ENCODE assay signal across 8 cellular contexts in the genomic region with DNA sequence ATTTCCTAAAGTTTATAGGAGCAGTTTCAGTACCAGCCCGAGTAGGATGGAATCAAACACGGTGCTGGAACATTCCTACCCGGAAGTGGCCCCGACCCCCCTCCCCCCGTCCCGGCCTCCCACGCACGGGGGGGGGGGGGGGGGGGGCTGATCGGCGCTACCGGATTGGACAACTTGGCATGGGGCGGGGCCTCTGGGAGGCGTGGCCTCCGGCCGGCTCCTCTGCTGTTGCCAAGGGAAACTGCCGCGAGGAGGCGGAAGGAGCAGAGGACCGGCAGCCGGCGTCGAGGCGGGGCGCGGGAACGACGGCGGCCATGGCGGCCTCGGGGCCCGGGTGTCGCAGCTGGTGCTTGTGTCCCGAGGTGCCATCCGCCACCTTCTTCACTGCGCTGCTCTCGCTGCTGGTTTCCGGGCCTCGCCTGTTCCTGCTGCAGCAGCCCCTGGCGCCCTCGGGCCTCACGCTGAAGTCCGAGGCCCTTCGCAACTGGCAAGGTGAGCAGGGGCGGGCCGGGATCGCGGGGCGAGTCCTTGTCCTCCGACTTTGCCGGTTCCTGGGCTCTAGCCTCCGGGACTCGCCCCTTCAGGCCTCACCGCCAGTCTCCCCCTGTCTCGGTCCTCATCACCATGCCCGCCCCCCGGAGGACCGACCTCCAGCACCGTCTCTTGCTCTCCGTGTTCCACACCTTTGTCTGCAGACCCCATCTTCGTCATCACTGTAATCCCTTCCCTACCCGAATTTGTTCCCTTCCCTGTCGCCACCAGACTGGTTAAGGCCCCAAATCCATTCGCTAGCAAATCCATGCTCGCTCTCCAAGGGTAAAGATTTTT.
DNase-seq lines count a peak whose midpoint lies in the region; ATAC-seq and TF ChIP-seq lines count a peak whose summit lies in the region.

Gene RHBDD2, plus strand, starts transcription at position 266 of the 828 bp plus-strand sequence. Its CDS starts 49 bp downstream, at position 315.

- H3K27ac Mint-ChIP-seq in central memory CD8-positive, alpha-beta T cell (ENCODE audit: low read depth), result peak within 1 kb of the TSS; percentile 94

- H3K4me1 Mint-ChIP-seq in central memory CD8-positive, alpha-beta T cell, result peaks cover 32% of the 10 kb centered on the region

- H3K9me3 Mint-ChIP-seq in central memory CD8-positive, alpha-beta T cell, result no peaks in the 10 kb centered on the region

- H3K36me3 Mint-ChIP-seq in central memory CD8-positive, alpha-beta T cell (ENCODE audit: insufficient read depth), result peaks cover 45% of the 10 kb centered on the region

- H3K27me3 Mint-ChIP-seq in central memory CD8-positive, alpha-beta T cell, result no peaks in the 10 kb centered on the region

- DNase-seq in AG09319 (ENCODE audit: extremely low read depth, low read depth) (peak; percentile 83), NCI-H446 treated with DMSO at 0.1 percent for 48 hours (lab: John Stamatoyannopoulos, UW) (peak; percentile 42), iris pigment epithelial cell (ENCODE audit: low read depth) (peak; percentile 91)
- peak; percentile 81 to 88 for DNase-seq in central memory CD8-positive, alpha-beta T cell (ENCODE audit: low spot score in 2 of 2)
- DNase-seq in stimulated activated CD4-positive, alpha-beta T cell treated with anti-CD3 and anti-CD28 coated beads, Interleukin-12 subunit alpha, Interleukin-12 subunit beta, amount 100 ng/mL, for 4 hours, result peak; percentile 97

- ATAC-seq in GM19043 (IDR thresholded peaks at IDR 0.05; ENCODE audit: low read depth, unreplicated experiment), result peak; percentile 91
- peak; percentile 51 for ATAC-seq in HG03378 (IDR thresholded peaks at IDR 0.05; ENCODE audit: unreplicated experiment)
- ATAC-seq in activated CD4-positive, CD25-positive, alpha-beta regulatory T cell treated with anti-CD3 and anti-CD28 coated beads, Interleukin-2, amount 50 U/mL, for 24 hours, result peak; percentile 93 to 94
- ATAC-seq in central memory CD8-positive, alpha-beta T cell (replicated peaks; ENCODE audit: extremely low read depth, poor library complexity, severe bottlenecking), result peak; percentile 91

- no peak; the same call in 1 of the 2 replicates for TF ChIP-seq CTCF in AG09319 (IDR thresholded peaks at IDR 0.05; ENCODE audit: low read depth, low read length)

- H3K4me3 Mint-ChIP-seq in central memory CD8-positive, alpha-beta T cell, result peak within 1 kb of the TSS; percentile 89

Comparison
In these comparisons a context has a peak if more than half of its experiments do, and no peak if none do; other contexts are left out.
1. Peak in every context shown above with its lines: DNase-seq and ATAC-seq.
2. DNase-seq: peak in every context shown above with its lines; median percentile 97 in stimulated activated CD4-positive, alpha-beta T cell treated with anti-CD3 and anti-CD28 coated beads, Interleukin-12 subunit alpha, Interleukin-12 subunit beta, amount 100 ng/mL, for 4 hours; 91 in iris pigment epithelial cell; 84 in central memory CD8-positive, alpha-beta T cell; 83 in AG09319; 42 in NCI-H446 treated with DMSO at 0.1 percent for 48 hours.